13 cellular contexts compared by ENCODE assay signal in genomic region chr13:100657881-100658315, GRCh38. TPM values are rescaled to one million over a fixed set of nuclear protein-coding genes. Genes with fewer than 3 reads are reported as not detected.
A peak's percentile ranks its signal among the peaks of the same experiment; 100 is the strongest.
DNase-seq lines count a peak whose midpoint lies in the region; ATAC-seq and TF ChIP-seq lines count a peak whose summit lies in the region.
"Had no signal": no experiment of that assay in that cellular context is flagged by ENCODE, and none has a peak within 500 bp of the region (broad histone marks: within the 10 kb centered on the region; RNA-seq: fewer than 3 reads in every experiment).

No MANE protein-coding gene starts in this region.

- H3K4me3 Mint-ChIP-seq in activated CD4-positive, alpha-beta T cell treated with anti-CD3 and anti-CD28 coated beads, Interleukin-2, amount 10 ng/mL, durations not matched to agents 24 days and 14 days = peak overlapping the region; percentile 20
- H3K4me3 Mint-ChIP-seq in stimulated activated effector memory CD8-positive, alpha-beta T cell treated with anti-CD3 and anti-CD28 coated beads, Interleukin-12 subunit alpha, Interleukin-12 subunit beta, amount 100 ng/mL, for 72 hours = peak overlapping the region; percentile 25

- ATAC-seq in HG03378 (IDR thresholded peaks at IDR 0.05; ENCODE audit: unreplicated experiment) = peak; percentile 13
- ATAC-seq in stimulated activated effector memory CD8-positive, alpha-beta T cell treated with anti-CD3 and anti-CD28 coated beads, Interleukin-12 subunit alpha, Interleukin-12 subunit beta, amount 100 ng/mL, for 72 hours = peak; percentile 28
- no peak for ATAC-seq in lower lobe of right lung

- H3K4me1 ChIP-seq in lower lobe of right lung = no peaks in the 10 kb centered on the region
- H3K4me1 ChIP-seq: esophagus squamous epithelium had no signal

- H3K4me3 ChIP-seq in dorsolateral prefrontal cortex (peak overlapping the region in 10 of 59 donors; percentile 0 to 39 (median 16)), lower lobe of right lung (no peak overlapping the region)
- H3K4me3 ChIP-seq: cardiac muscle cell, esophagus squamous epithelium had no signal

- H3K27ac ChIP-seq in dorsolateral prefrontal cortex (peak overlapping the region; percentile 79 to 100 (median 96)), lower lobe of right lung (no peak overlapping the region)
- H3K27ac ChIP-seq: cardiac muscle cell, esophagus squamous epithelium, neutrophil had no signal

- peaks cover 63% of the 10 kb centered on the region for H3K36me3 ChIP-seq in lower lobe of right lung
- H3K36me3 ChIP-seq: neutrophil had no signal

- no peaks in the 10 kb centered on the region for H3K27me3 Mint-ChIP-seq in activated CD4-positive, alpha-beta T cell treated with anti-CD3 and anti-CD28 coated beads, Interleukin-2, amount 10 ng/mL, durations not matched to agents 24 days and 14 days

- intact Hi-C loops in activated CD4-positive, alpha-beta T cell treated with anti-CD3 and anti-CD28 coated beads, Interleukin-2, amount 10 ng/mL, durations not matched to agents 24 days and 14 days (cut with micrococcal nuclease) = no loop called here
- intact Hi-C loops in dorsolateral prefrontal cortex (cut with DNase I) = no loop called here
- intact Hi-C loops in lower lobe of right lung (cut with DNase I) = no loop called here

- H3K27me3 ChIP-seq in dorsolateral prefrontal cortex = no peaks in the 10 kb centered on the region
- H3K27me3 ChIP-seq in lower lobe of right lung (ENCODE audit: low read depth) = no peaks in the 10 kb centered on the region
- H3K27me3 ChIP-seq: cardiac muscle cell, esophagus squamous epithelium, neutrophil had no signal

- peaks cover 20% of the 10 kb centered on the region for H3K4me1 Mint-ChIP-seq in activated CD4-positive, alpha-beta T cell treated with anti-CD3 and anti-CD28 coated beads, Interleukin-2, amount 10 ng/mL, durations not matched to agents 24 days and 14 days
- peaks cover 22% of the 10 kb centered on the region for H3K4me1 Mint-ChIP-seq in stimulated activated effector memory CD8-positive, alpha-beta T cell treated with anti-CD3 and anti-CD28 coated beads, Interleukin-12 subunit alpha, Interleukin-12 subunit beta, amount 100 ng/mL, for 72 hours

- no peaks in the 10 kb centered on the region for H3K9me3 ChIP-seq in lower lobe of right lung
- H3K9me3 ChIP-seq: esophagus squamous epithelium, neutrophil had no signal

- H3K27ac Mint-ChIP-seq in activated CD4-positive, alpha-beta T cell treated with anti-CD3 and anti-CD28 coated beads, Interleukin-2, amount 10 ng/mL, durations not matched to agents 24 days and 14 days = peak overlapping the region; percentile 62
- H3K27ac Mint-ChIP-seq in stimulated activated effector memory CD8-positive, alpha-beta T cell treated with anti-CD3 and anti-CD28 coated beads, Interleukin-12 subunit alpha, Interleukin-12 subunit beta, amount 100 ng/mL, for 72 hours = peak overlapping the region; percentile 89

- H3K9me3 Mint-ChIP-seq in activated CD4-positive, alpha-beta T cell treated with anti-CD3 and anti-CD28 coated beads, Interleukin-2, amount 10 ng/mL, durations not matched to agents 24 days and 14 days = no peaks in the 10 kb centered on the region
- no peaks in the 10 kb centered on the region for H3K9me3 Mint-ChIP-seq in stimulated activated effector memory CD8-positive, alpha-beta T cell treated with anti-CD3 and anti-CD28 coated beads, Interleukin-12 subunit alpha, Interleukin-12 subunit beta, amount 100 ng/mL, for 72 hours

- DNase-seq in activated CD4-positive, alpha-beta T cell treated with anti-CD3 and anti-CD28 coated beads, Interleukin-2, amount 10 ng/mL, durations not matched to agents 24 days and 14 days = no peak
- DNase-seq in activated CD4-positive, alpha-beta T cell treated with anti-CD3 and anti-CD28 coated beads for 48 hours = no peak
- DNase-seq in dorsolateral prefrontal cortex = peak in 4 of 10 donors; percentile 58 to 84 (median 73)
- DNase-seq in stimulated activated effector memory CD8-positive, alpha-beta T cell treated with anti-CD3 and anti-CD28 coated beads, Interleukin-12 subunit alpha, Interleukin-12 subunit beta, amount 100 ng/mL, for 72 hours (ENCODE audit: low spot score in 2 of 2) = no peak
- DNase-seq in lower lobe of right lung = no peak
- DNase-seq in stimulated activated naive CD4-positive, alpha-beta T cell treated with Interleukin-2 at 50 U/mL for 16 hours (lab: John Stamatoyannopoulos, UW) = no peak
- DNase-seq in NCI-H446 treated with DMSO at 0.1 percent for 48 hours (lab: John Stamatoyannopoulos, UW) = no peak
- DNase-seq: esophagus squamous epithelium, NCI-H2171 treated with DMSO at 0.1 percent for 48 hours, OCI-M1 had no signal

- H3K36me3 Mint-ChIP-seq in activated CD4-positive, alpha-beta T cell treated with anti-CD3 and anti-CD28 coated beads, Interleukin-2, amount 10 ng/mL, durations not matched to agents 24 days and 14 days (ENCODE audit: low read depth) = peaks cover 49% of the 10 kb centered on the region
- H3K36me3 Mint-ChIP-seq in stimulated activated effector memory CD8-positive, alpha-beta T cell treated with anti-CD3 and anti-CD28 coated beads, Interleukin-12 subunit alpha, Interleukin-12 subunit beta, amount 100 ng/mL, for 72 hours = peaks cover 48% of the 10 kb centered on the region

- TF ChIP-seq CTCF in dorsolateral prefrontal cortex (IDR thresholded peaks at IDR 0.05 in 54 of 56, conservative IDR thresholded peaks at IDR 0.05 in 2 of 56; ENCODE audit: low read depth in 1 of 56, partially characterized antibody in 56 of 56) (peak in 5 of 56 donors; percentile 4 to 14 (median 13)), lower lobe of right lung (IDR thresholded peaks at IDR 0.05) (no peak)

RNA-seq across cellular contexts. Expression of gene TMTC4, which starts 16.7 kb away (rescaled TPM):
- 22.5 and 25.3 TPM in 2 replicates for total RNA-seq in activated CD4-positive, alpha-beta T cell treated with anti-CD3 and anti-CD28 coated beads, Interleukin-2, amount 10 ng/mL, durations not matched to agents 24 days and 14 days
- total RNA-seq in dorsolateral prefrontal cortex = 100 to 1,000 TPM in 4 of 120 experiments, 10 to 100 TPM in 116; 15.7 to 223 (median 42.8) TPM
- total RNA-seq in lower lobe of right lung = 10.9 TPM

Comparison
In these comparisons a context has a peak if more than half of its experiments do, and no peak if none do; other contexts are left out.
1. ATAC-seq: peak in HG03378 (single experiment) and stimulated activated effector memory CD8-positive, alpha-beta T cell treated with anti-CD3 and anti-CD28 coated beads, Interleukin-12 subunit alpha, Interleukin-12 subunit beta, amount 100 ng/mL, for 72 hours (single experiment); none in lower lobe of right lung (0 of 2).